19 cellular contexts compared by ENCODE assay signal in the genomic region with DNA sequence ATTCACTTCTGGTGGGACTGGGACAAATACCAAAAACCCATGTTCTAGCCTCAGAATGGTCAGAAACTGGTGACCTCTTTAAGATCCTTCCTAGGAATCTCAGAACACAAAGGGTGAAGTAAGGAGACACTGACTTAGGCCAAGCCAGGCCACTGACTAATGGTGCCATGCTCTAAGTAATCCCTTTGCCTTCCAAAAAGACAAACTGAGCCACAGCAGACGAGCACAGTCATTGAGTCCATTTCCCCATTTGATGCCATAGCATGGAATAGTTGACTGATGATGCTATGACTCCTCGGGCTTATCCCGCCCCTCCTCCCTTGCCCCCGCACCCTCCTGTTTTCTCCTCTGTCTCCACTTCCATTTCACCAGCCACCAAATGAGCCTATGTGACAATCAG.
DNase-seq lines count a peak whose midpoint lies in the region; ATAC-seq and TF ChIP-seq lines count a peak whose summit lies in the region.
"Had no signal": no experiment of that assay in that cellular context is flagged by ENCODE, and none has a peak within 500 bp of the region (broad histone marks: within the 10 kb centered on the region; RNA-seq: fewer than 3 reads in every experiment).

No MANE protein-coding gene starts in this region.

- no peak overlapping the region for H3K18ac ChIP-seq in mesenchymal stem cell (ENCODE audit: low read depth in 1 of 2, low read length in 2 of 2)

- no peaks in the 10 kb centered on the region for H3K27me3 ChIP-seq in Caco-2 (replicated peaks; ENCODE audit: control insufficient read depth, insufficient read depth, low read length)
- H3K27me3 ChIP-seq in esophagus muscularis mucosa: no peaks in the 10 kb centered on the region
- no peaks in the 10 kb centered on the region for H3K27me3 ChIP-seq in mesenchymal stem cell (ENCODE audit: control insufficient read depth in 1 of 2, insufficient read depth in 1 of 2, low read length in 2 of 2)
- no peaks in the 10 kb centered on the region for H3K27me3 ChIP-seq in stomach
- H3K27me3 ChIP-seq: dorsolateral prefrontal cortex, right lobe of liver, SJCRH30 had no signal

- no TSS peak for BruUV-seq in Caco-2 (replicated peaks; lab: Mats Ljungman, UMichigan)

- H3K4me2 ChIP-seq in mesenchymal stem cell (ENCODE audit: low read length, poor library complexity, severe bottlenecking): no peak overlapping the region

- TF ChIP-seq POLR2A in esophagus muscularis mucosa (IDR thresholded peaks at IDR 0.05; ENCODE audit: low read depth) (no peak), stomach (IDR thresholded peaks at IDR 0.05) (no peak)

- H2BK120ac ChIP-seq in mesenchymal stem cell (ENCODE audit: low read depth, low read length): no peak overlapping the region

- no peaks in the 10 kb centered on the region for H3K9me3 ChIP-seq in Caco-2
- no peaks in the 10 kb centered on the region for H3K9me3 ChIP-seq in esophagus muscularis mucosa
- no peaks in the 10 kb centered on the region for H3K9me3 ChIP-seq in mesenchymal stem cell (ENCODE audit: control insufficient read depth, low read length)
- no peaks in the 10 kb centered on the region for H3K9me3 ChIP-seq in stomach
- H3K9me3 ChIP-seq: right lobe of liver, SJCRH30 had no signal

- no peaks in the 10 kb centered on the region for H3K36me3 ChIP-seq in Caco-2 (ENCODE audit: control insufficient read depth, insufficient read depth, low read length)
- H3K36me3 ChIP-seq in esophagus muscularis mucosa: no peaks in the 10 kb centered on the region
- no peaks in the 10 kb centered on the region for H3K36me3 ChIP-seq in mesenchymal stem cell (ENCODE audit: control insufficient read depth in 1 of 2, insufficient read depth in 2 of 2, low read depth in 1 of 2, low read length in 2 of 2)
- H3K36me3 ChIP-seq in stomach: no peaks in the 10 kb centered on the region
- H3K36me3 ChIP-seq: right lobe of liver, SJCRH30 had no signal

- no peak overlapping the region for H2BK12ac ChIP-seq in mesenchymal stem cell (ENCODE audit: low read length in 2 of 2)

- no peak overlapping the region for H3K23ac ChIP-seq in mesenchymal stem cell (ENCODE audit: low read length in 2 of 2)

- intact Hi-C loops in Caco-2 (cut with micrococcal nuclease; ENCODE audit: unreplicated experiment): loop anchor here (5.0 kb wide), 1 partner anchor 80 kb away; no protein-coding TSS in a partner anchor
- intact Hi-C loops in esophagus muscularis mucosa (cut with DNase I): loop anchor here (5.0 kb wide), 1 partner anchor 185 kb away; a partner anchor contains a TSS
- intact Hi-C loops in stomach (cut with DNase I; ENCODE audit: low total_unique reads): no loop called here

- H3K4me1 ChIP-seq in Caco-2 (peaks cover 42% of the 10 kb centered on the region), esophagus muscularis mucosa (peaks cover 11 to 60% (median 41%) of the 10 kb centered on the region in 4 donors), mesenchymal stem cell (ENCODE audit: control insufficient read depth, insufficient read depth, low read depth, low read length) (no peaks in the 10 kb centered on the region), stomach (peaks cover 0 to 51% (median 16%) of the 10 kb centered on the region in 4 donors)

- no peaks in the 10 kb centered on the region for H3K36me3 Mint-ChIP-seq in Caco-2 (ENCODE audit: insufficient read depth, unreplicated experiment)
- no peaks in the 10 kb centered on the region for H3K36me3 Mint-ChIP-seq in T-cell
- H3K36me3 Mint-ChIP-seq: stimulated activated memory B cell treated with anti-CD40 and anti-IgM and Interleukin-4, amounts not matched to agents 10 μg/mL and 1 μg/mL and 100 μg/mL, for 72 hours; type B pancreatic cell had no signal

- H3K27ac ChIP-seq in esophagus muscularis mucosa (replicated peaks in 1 of 4): peak overlapping the region; percentile 66 to 75 (median 72)
- no peak overlapping the region for H3K27ac ChIP-seq in mesenchymal stem cell (ENCODE audit: low read length, poor library complexity, severe bottlenecking)
- H3K27ac ChIP-seq in stomach: peak overlapping the region in 4 of 5 donors; percentile 64 to 83 (median 69)
- H3K27ac ChIP-seq: epithelial cell of prostate, right lobe of liver, SJCRH30 had no signal

- no peak for TF ChIP-seq EP300 in esophagus muscularis mucosa (IDR thresholded peaks at IDR 0.05)
- TF ChIP-seq EP300 in stomach (IDR thresholded peaks at IDR 0.05): no peak

- H3K27ac Mint-ChIP-seq in Caco-2 (ENCODE audit: unreplicated experiment) (peak overlapping the region; percentile 35), T-cell (no peak overlapping the region)
- H3K27ac Mint-ChIP-seq: stimulated activated memory B cell treated with anti-CD40 and anti-IgM and Interleukin-4, amounts not matched to agents 10 μg/mL and 1 μg/mL and 100 μg/mL, for 72 hours; T-helper 1 cell treated with Interleukin-12 subunit alpha and Interleukin-12 subunit beta and Interleukin-4 antibody, amounts not matched to agents 30 μg/mL and 1 μg/mL, for 36 hours; type B pancreatic cell had no signal

- no peak overlapping the region for H4K8ac ChIP-seq in mesenchymal stem cell (ENCODE audit: low read length)

- H4K91ac ChIP-seq in mesenchymal stem cell (ENCODE audit: low read length): no peak overlapping the region

- no peak overlapping the region for H2BK5ac ChIP-seq in mesenchymal stem cell (ENCODE audit: low read depth, low read length, poor library complexity, severe bottlenecking)

- no peak overlapping the region for H3K14ac ChIP-seq in mesenchymal stem cell (ENCODE audit: low read length in 2 of 2)

- no peaks in the 10 kb centered on the region for H3K79me1 ChIP-seq in mesenchymal stem cell (replicated peaks; ENCODE audit: low read length, poor library complexity, severe bottlenecking)

- H3K4me3 Mint-ChIP-seq in Caco-2 (ENCODE audit: unreplicated experiment) (no peak overlapping the region), T-cell (no peak overlapping the region)
- H3K4me3 Mint-ChIP-seq: stimulated activated memory B cell treated with anti-CD40 and anti-IgM and Interleukin-4, amounts not matched to agents 10 μg/mL and 1 μg/mL and 100 μg/mL, for 72 hours; T-helper 1 cell treated with Interleukin-12 subunit alpha and Interleukin-12 subunit beta and Interleukin-4 antibody, amounts not matched to agents 30 μg/mL and 1 μg/mL, for 36 hours; type B pancreatic cell had no signal

- H3K4me3 ChIP-seq in Caco-2 (ENCODE audit: low read depth, low read length): no peak overlapping the region
- H3K4me3 ChIP-seq in esophagus muscularis mucosa: no peak overlapping the region
- H3K4me3 ChIP-seq in mesenchymal stem cell (ENCODE audit: insufficient read depth in 1 of 2, low read depth in 1 of 2, low read length in 2 of 2): no peak overlapping the region
- no peak overlapping the region for H3K4me3 ChIP-seq in stomach
- H3K4me3 ChIP-seq: dorsolateral prefrontal cortex, right lobe of liver, SJCRH30 had no signal

- H3K4me1 Mint-ChIP-seq in Caco-2 (ENCODE audit: low read depth, unreplicated experiment) (peaks cover 13% of the 10 kb centered on the region), T-cell (peaks cover 0 to 2% (median 0%) of the 10 kb centered on the region in 3 donors)
- H3K4me1 Mint-ChIP-seq: stimulated activated memory B cell treated with anti-CD40 and anti-IgM and Interleukin-4, amounts not matched to agents 10 μg/mL and 1 μg/mL and 100 μg/mL, for 72 hours had no signal

- POLR2A ChIA-PET in Caco-2 (lab: Charles Lee): no interaction called here
- POLR2A ChIA-PET in T-cell (lab: Charles Lee): no interaction called here

- ATAC-seq in HG02884 (IDR thresholded peaks at IDR 0.05; ENCODE audit: unreplicated experiment): no peak
- ATAC-seq in GM21528 (IDR thresholded peaks at IDR 0.05; ENCODE audit: low FRiP score, unreplicated experiment): no peak
- no peak for ATAC-seq in T-cell (replicated peaks in 1 of 4)
- ATAC-seq: stimulated activated memory B cell treated with anti-CD40 and anti-IgM and Interleukin-4, amounts not matched to agents 10 μg/mL and 1 μg/mL and 100 μg/mL, for 72 hours had no signal

- H3K9ac ChIP-seq in mesenchymal stem cell (ENCODE audit: low read length): peak overlapping the region; percentile 58

- 72% methylated on average over 4 of the region's 4 CpGs for WGBS in esophagus muscularis mucosa
- WGBS in mesenchymal stem cell: 63% methylated on average over 2 of the region's 4 CpGs
- 64 to 82% (median 72%) methylated on average over 4 of the region's 4 CpGs for WGBS in stomach, 5 donors

- H2BK15ac ChIP-seq in mesenchymal stem cell (ENCODE audit: low read depth, poor library complexity, severe bottlenecking): no peak overlapping the region

- no peaks in the 10 kb centered on the region for H3K27me3 Mint-ChIP-seq in Caco-2 (ENCODE audit: insufficient read depth, unreplicated experiment)
- no peaks in the 10 kb centered on the region for H3K27me3 Mint-ChIP-seq in T-cell
- H3K27me3 Mint-ChIP-seq: type B pancreatic cell had no signal

- DNase-seq in Caco-2 (no peak), esophagus muscularis mucosa (ENCODE audit: extremely low spot score) (no peak), mesenchymal stem cell (no peak), stomach (no peak), NCI-H187 (lab: John Stamatoyannopoulos, UW) (no peak), T-cell (no peak)
- DNase-seq: activated CD4-positive, alpha-beta T cell treated with anti-CD3 and anti-CD28 coated beads for 48 hours; dorsolateral prefrontal cortex; NCI-H146; NCI-H226; nucleus accumbens; right lobe of liver; SJCRH30 had no signal

- TF ChIP-seq CTCF in Caco-2 (IDR thresholded peaks at IDR 0.05; ENCODE audit: insufficient read depth in 1 of 2, low read depth in 1 of 2, low read length in 1 of 2, severe bottlenecking in 1 of 2, unreplicated experiment in 1 of 2) (no peak), esophagus muscularis mucosa (IDR thresholded peaks at IDR 0.05) (no peak), stomach (IDR thresholded peaks at IDR 0.05) (no peak)

- H3K4ac ChIP-seq in mesenchymal stem cell (ENCODE audit: low read depth in 1 of 2, low read length in 2 of 2): no peak overlapping the region

- no peak overlapping the region for H2AK5ac ChIP-seq in mesenchymal stem cell (ENCODE audit: low read length, severe bottlenecking)

- CTCF ChIA-PET in Caco-2 (lab: Charles Lee): no interaction called here
- CTCF ChIA-PET in T-cell (lab: Charles Lee): no interaction called here

- H2AFZ ChIP-seq in mesenchymal stem cell (ENCODE audit: low read depth, low read length): no peak overlapping the region

- H3K9me3 Mint-ChIP-seq in Caco-2 (ENCODE audit: unreplicated experiment) (peaks cover 3% of the 10 kb centered on the region), T-cell (no peaks in the 10 kb centered on the region)
- H3K9me3 Mint-ChIP-seq: stimulated activated memory B cell treated with anti-CD40 and anti-IgM and Interleukin-4, amounts not matched to agents 10 μg/mL and 1 μg/mL and 100 μg/mL, for 72 hours; type B pancreatic cell had no signal
